In the genomic region with DNA sequence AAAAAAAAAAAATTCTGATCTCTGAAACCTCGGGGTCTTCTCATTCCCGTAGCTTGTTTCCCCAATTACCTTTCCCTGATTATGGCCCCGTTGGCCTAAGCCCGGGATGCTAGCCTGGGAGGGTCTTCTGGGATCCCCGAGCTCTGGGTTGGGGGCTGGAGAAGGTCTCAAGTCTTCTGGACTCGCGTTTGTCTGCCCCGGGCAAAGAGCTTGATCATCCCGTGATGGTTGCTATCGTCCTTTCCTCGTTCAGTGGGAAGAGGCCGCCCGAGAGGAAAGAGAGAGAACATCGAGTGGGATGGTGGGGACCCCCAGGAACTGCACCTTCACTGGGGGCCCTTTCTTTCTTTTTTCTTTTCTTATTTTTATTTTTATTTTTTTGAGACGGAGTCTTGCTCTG, we compare ENCODE assay signal across 1 cellular context.
TF ChIP-seq lines count a peak whose summit lies in the region.

No MANE protein-coding gene starts in this region.

TF ChIP-seq in HepG2, 621 proteins besides CTCF, POLR2A, EP300 and RAD21:
- TF ChIP-seq ZNF709 (CRISPR knock-in tag; IDR thresholded peaks at IDR 0.05) (no peak), NFATC3 (CRISPR knock-in tag; IDR thresholded peaks at IDR 0.05) (no peak), ZBTB20 (CRISPR knock-in tag; IDR thresholded peaks at IDR 0.05; ENCODE audit: borderline replicate concordance, low read depth) (no peak), ZNF589 (CRISPR knock-in tag; conservative IDR thresholded peaks at IDR 0.05) (no peak), FOXA1 (IDR thresholded peaks at IDR 0.05) (no peak), FOXA1 (CRISPR knock-in tag; IDR thresholded peaks at IDR 0.05) (no peak), RXRB (CRISPR knock-in tag; IDR thresholded peaks at IDR 0.05; ENCODE audit: borderline replicate concordance) (no peak), SATB2 (CRISPR knock-in tag; IDR thresholded peaks at IDR 0.05) (no peak), FOXC1 (CRISPR knock-in tag; IDR thresholded peaks at IDR 0.05; ENCODE audit: borderline replicate concordance) (no peak)
TF ChIP-seq in HepG2: peak in this region for 0.
